24 cellular contexts compared by ENCODE assay signal in genomic region chr17:33404070-33404770, GRCh38.
DNase-seq lines count a peak whose midpoint lies in the region; ATAC-seq, FAIRE-seq and TF ChIP-seq lines count a peak whose summit lies in the region.
"Had no signal": no experiment of that assay in that cellular context is flagged by ENCODE, and none has a peak within 500 bp of the region (broad histone marks: within the 10 kb centered on the region; RNA-seq: fewer than 3 reads in every experiment).

No MANE protein-coding gene starts in this region.

- no peaks in the 10 kb centered on the region; the same call in 1 of the 2 replicates for H3K27me3 Mint-ChIP-seq in HFFc6 (ENCODE audit: insufficient read depth)
- H3K27me3 Mint-ChIP-seq: CD4-positive, CD25-positive, alpha-beta regulatory T cell had no signal

- H3K27ac Mint-ChIP-seq in HFFc6: no peak overlapping the region
- H3K27ac Mint-ChIP-seq: CD14-positive monocyte; CD8-positive, alpha-beta T cell had no signal

- H3K9me3 ChIP-seq in K562 (replicated peaks; ENCODE audit: control insufficient read depth, insufficient read depth, low read depth, low read length): no peaks in the 10 kb centered on the region
- H3K9me3 ChIP-seq in neural cell (ENCODE audit: low read length): no peaks in the 10 kb centered on the region
- H3K9me3 ChIP-seq: BE2C, BLaER1, Caco-2 had no signal

- no peak overlapping the region for H3K9ac ChIP-seq in K562 (ENCODE audit: insufficient read depth in 1 of 2, low read depth in 2 of 2, low read length in 2 of 2)
- H3K9ac ChIP-seq in neural cell (ENCODE audit: low read length): no peak overlapping the region
- H3K9ac ChIP-seq: BLaER1 had no signal

- H3K9me3 Mint-ChIP-seq in HFFc6: peaks cover 39% of the 10 kb centered on the region
- H3K9me3 Mint-ChIP-seq: CD8-positive, alpha-beta T cell had no signal

- no peaks in the 10 kb centered on the region for H3K9me1 ChIP-seq in K562 (ENCODE audit: control insufficient read depth, insufficient read depth, low read length)

- peak; percentile 32 for DNase-seq in NCI-H82 (lab: John Stamatoyannopoulos, UW)
- no peak for DNase-seq in NCI-H82 treated with DMSO at 0.1 percent for 48 hours (lab: John Stamatoyannopoulos, UW; ENCODE audit: unreplicated experiment)
- DNase-seq in SK-N-DZ (ENCODE audit: low spot score): peak; percentile 73
- no peak for DNase-seq in K562 (ENCODE audit: extremely low read depth in 1 of 4, low spot score in 3 of 4)
- DNase-seq in HFFc6: no peak
- no peak for DNase-seq in activated naive CD4-positive, alpha-beta T cell treated with Interleukin-2 at 50 U/mL for 16 hours
- DNase-seq: ACHN; BE2C; C1 segment of cervical spinal cord; Caco-2; Calu3; CD4-positive, CD25-positive, alpha-beta regulatory T cell; CD8-positive, alpha-beta T cell; DMS79 treated with DMSO at 0.1 percent for 48 hours; GF-D8 had no signal

- BruUV-seq in K562 (replicated peaks; lab: Mats Ljungman, UMichigan): no TSS peak

- no peaks in the 10 kb centered on the region for H3F3A ChIP-seq in neural cell (ENCODE audit: insufficient read depth, low read length, poor library complexity, severe bottlenecking)

- no peak for FAIRE-seq in K562 (lab: Jason Lieb, UNC)
- FAIRE-seq: D721Med, G401.6, GM12891, GM19239 had no signal

- no peak overlapping the region for H3K4me2 ChIP-seq in K562 (ENCODE audit: insufficient read depth, low read length)
- H3K4me2 ChIP-seq in neural cell (ENCODE audit: low read length): no peak overlapping the region
- H3K4me2 ChIP-seq: BLaER1 had no signal

- H3K36me3 Mint-ChIP-seq in HFFc6 (ENCODE audit: low read depth): peaks cover 5% of the 10 kb centered on the region; the same call in 1 of the 2 replicates
- H3K36me3 Mint-ChIP-seq: CD14-positive monocyte; CD4-positive, CD25-positive, alpha-beta regulatory T cell; CD8-positive, alpha-beta T cell had no signal

- TF ChIP-seq POLR2A in K562 (conservative IDR thresholded peaks at IDR 0.05): no peak

- H3K4me3 ChIP-seq in K562: no peak overlapping the region
- H3K4me3 ChIP-seq in neural cell (ENCODE audit: low read length): no peak overlapping the region
- H3K4me3 ChIP-seq: BLaER1 had no signal

- H2AFZ ChIP-seq in K562 (ENCODE audit: low read depth, low read length): no peak overlapping the region
- no peak overlapping the region for H2AFZ ChIP-seq in neural cell (ENCODE audit: low read depth, low read length)

- WGBS in K562 (ENCODE audit: insufficient coverage, low coverage, missing lambda C conversion rate): 0% methylated on average over 4 of the region's 4 CpGs

- CTCF ChIA-PET in K562 (lab: Yijun Ruan, JAX; ENCODE audit: low intra/inter-chr PET ratio): no interaction called here

- in situ Hi-C loops in K562 (cut with MboI): no loop called here

- TF ChIP-seq EP300 in K562 (IDR thresholded peaks at IDR 0.05; ENCODE audit: low read length) (no peak), neural cell (conservative IDR thresholded peaks at IDR 0.05; ENCODE audit: poor library complexity, severe bottlenecking) (peak; percentile 50)

- no peaks in the 10 kb centered on the region for H3K9me2 ChIP-seq in neural cell (ENCODE audit: insufficient read depth, low read length)

- H3K79me2 ChIP-seq in K562 (ENCODE audit: control insufficient read depth, insufficient read depth, low read length): no peaks in the 10 kb centered on the region
- no peaks in the 10 kb centered on the region for H3K79me2 ChIP-seq in neural cell (replicated peaks; ENCODE audit: insufficient read depth, low read length)

- ATAC-seq in K562: no peak
- no peak for ATAC-seq in HG02970 (IDR thresholded peaks at IDR 0.05; ENCODE audit: low FRiP score, unreplicated experiment)
- ATAC-seq: CD8-positive, alpha-beta T cell had no signal

- H4K20me1 ChIP-seq in K562 (replicated peaks; ENCODE audit: control insufficient read depth, insufficient read depth, low read length): no peaks in the 10 kb centered on the region
- H4K20me1 ChIP-seq in neural cell (ENCODE audit: insufficient read depth): no peaks in the 10 kb centered on the region
- H4K20me1 ChIP-seq: BLaER1 had no signal

- POLR2A ChIA-PET in K562 (lab: Yijun Ruan, JAX): interaction anchor here (1.0 to 1.3 kb wide), 2 partner anchors 9 to 12 kb away, joined by 3 read pairs; no protein-coding TSS in a partner anchor

- no peak overlapping the region for H3K27ac ChIP-seq in K562 (ENCODE audit: extremely low read depth, low read depth, low read length)
- no peak overlapping the region for H3K27ac ChIP-seq in neural cell (ENCODE audit: low read length)
- H3K27ac ChIP-seq: 22Rv1, BLaER1 had no signal

- H3K27me3 ChIP-seq in K562 (ENCODE audit: control insufficient read depth in 2 of 2, insufficient read depth in 2 of 2, low read length in 2 of 2) (no peaks in the 10 kb centered on the region; a peak in 1 of 5 replicates), neural cell (ENCODE audit: insufficient read depth, low read depth, low read length) (no peaks in the 10 kb centered on the region)
- H3K27me3 ChIP-seq: BE2C, BLaER1 had no signal

- TF ChIP-seq RAD21 in K562 (CRISPR knock-in tag; conservative IDR thresholded peaks at IDR 0.05 in 1 of 2, IDR thresholded peaks at IDR 0.05 in 1 of 2): no peak
- no peak for TF ChIP-seq RAD21 in neural cell (conservative IDR thresholded peaks at IDR 0.05)

- H3K4me1 ChIP-seq in K562 (replicated peaks in 1 of 2; ENCODE audit: control insufficient read depth in 2 of 2, insufficient read depth in 2 of 2, low read length in 2 of 2): no peaks in the 10 kb centered on the region
- H3K4me1 ChIP-seq: BE2C, BLaER1, Caco-2 had no signal

- H3K4me1 Mint-ChIP-seq in HFFc6 (ENCODE audit: low read depth): no peaks in the 10 kb centered on the region
- H3K4me1 Mint-ChIP-seq: CD14-positive monocyte; CD4-positive, CD25-positive, alpha-beta regulatory T cell had no signal

- TF ChIP-seq CTCF in K562 (IDR thresholded peaks at IDR 0.05 in 2 of 3, conservative IDR thresholded peaks at IDR 0.05 in 1 of 3; ENCODE audit: insufficient read depth in 2 of 3, low read depth in 1 of 3, low read length in 3 of 3): no peak
- no peak for TF ChIP-seq CTCF in neural cell (IDR thresholded peaks at IDR 0.05; ENCODE audit: poor library complexity, severe bottlenecking)
- no peak for TF ChIP-seq CTCF in HFFc6 (IDR thresholded peaks at IDR 0.05)

- intact Hi-C loops in K562 (cut with micrococcal nuclease): no loop called here

- H3K36me3 ChIP-seq in K562 (ENCODE audit: control insufficient read depth, insufficient read depth, low read length) (no peaks in the 10 kb centered on the region), neural cell (ENCODE audit: insufficient read depth, low read length) (no peaks in the 10 kb centered on the region)
- H3K36me3 ChIP-seq: BE2C, BLaER1 had no signal

- no peak overlapping the region for H3K4me3 Mint-ChIP-seq in HFFc6
- H3K4me3 Mint-ChIP-seq: CD14-positive monocyte; CD4-positive, CD25-positive, alpha-beta regulatory T cell; CD8-positive, alpha-beta T cell had no signal

TF ChIP-seq in K562, 482 proteins besides CTCF, POLR2A, EP300 and RAD21:
- TF ChIP-seq CEBPB (tag; IDR thresholded peaks at IDR 0.05): peak; percentile 46
- no peak for TF ChIP-seq HLTF (IDR thresholded peaks at IDR 0.05)

TF ChIP-seq in neural cell, 6 proteins besides CTCF, POLR2A, EP300 and RAD21:
- TF ChIP-seq POLR2AphosphoS5 (IDR thresholded peaks at IDR 0.05) (peak; percentile 39), SMC3 (conservative IDR thresholded peaks at IDR 0.05; ENCODE audit: poor library complexity) (no peak), REST (IDR thresholded peaks at IDR 0.05; ENCODE audit: borderline replicate concordance) (no peak), EZH2 (IDR thresholded peaks at IDR 0.05; ENCODE audit: borderline replicate concordance, insufficient read depth, low read length, poor library complexity, severe bottlenecking) (no peak), MXI1 (conservative IDR thresholded peaks at IDR 0.05; ENCODE audit: poor library complexity, severe bottlenecking) (no peak), TAF1 (IDR thresholded peaks at IDR 0.05; ENCODE audit: low read depth) (no peak)

Comparison
In these comparisons a context has a peak if more than half of its experiments do, and no peak if none do; other contexts are left out.
1. DNase-seq: peak in NCI-H82 (single experiment) and SK-N-DZ (single experiment); none in NCI-H82 treated with DMSO at 0.1 percent for 48 hours (single experiment), K562 (0 of 4), HFFc6 (single experiment) and activated naive CD4-positive, alpha-beta T cell treated with Interleukin-2 at 50 U/mL for 16 hours (single experiment).